1 cellular context compared by ENCODE assay signal in genomic region chr3:48014358-48014757, GRCh38.
TF ChIP-seq lines count a peak whose summit lies in the region.

No MANE protein-coding gene starts in this region.

TF ChIP-seq in HCT116, 20 proteins besides CTCF, POLR2A, EP300 and RAD21 (continued from another document):
- TF ChIP-seq, protein P1, sequence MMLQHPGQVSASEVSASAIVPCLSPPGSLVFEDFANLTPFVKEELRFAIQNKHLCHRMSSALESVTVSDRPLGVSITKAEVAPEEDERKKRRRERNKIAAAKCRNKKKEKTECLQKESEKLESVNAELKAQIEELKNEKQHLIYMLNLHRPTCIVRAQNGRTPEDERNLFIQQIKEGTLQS (IDR thresholded peaks at IDR 0.05) = no peak
- TF ChIP-seq POLR2AphosphoS5 (IDR thresholded peaks at IDR 0.05; ENCODE audit: low read depth, low read length) (no peak), TCF7L2 (IDR thresholded peaks at IDR 0.05; ENCODE audit: borderline replicate concordance, extremely low read depth, insufficient read depth, insufficient read length) (no peak), CEBPB (IDR thresholded peaks at IDR 0.05; ENCODE audit: low read depth) (no peak), FOSL1 (IDR thresholded peaks at IDR 0.05; ENCODE audit: low read depth) (no peak), EGR1 (IDR thresholded peaks at IDR 0.05; ENCODE audit: low read depth) (no peak), YY1 (IDR thresholded peaks at IDR 0.05; ENCODE audit: extremely low read depth, insufficient replicate concordance, low read depth, low read length) (no peak), EZH2phosphoT487 (IDR thresholded peaks at IDR 0.05; ENCODE audit: borderline replicate concordance) (no peak), ZFX (IDR thresholded peaks at IDR 0.05) (no peak), ELF1 (IDR thresholded peaks at IDR 0.05; ENCODE audit: borderline replicate concordance, low read depth) (no peak), ZNF274 (IDR thresholded peaks at IDR 0.05; ENCODE audit: low read depth, low read length) (no peak), SIN3A (IDR thresholded peaks at IDR 0.05; ENCODE audit: low read depth) (no peak), EZH2 (IDR thresholded peaks at IDR 0.05) (no peak), JUND (IDR thresholded peaks at IDR 0.05) (no peak)
TF ChIP-seq in HCT116: peak in this region for 0.
